Comparison of ENCODE assay signal across 7 cellular contexts in genomic region chr14:101876539-101876938, GRCh38.
DNase-seq lines count a peak whose midpoint lies in the region; ATAC-seq and TF ChIP-seq lines count a peak whose summit lies in the region.

No MANE protein-coding gene starts in this region.

- H3K4me2 ChIP-seq in SU-DHL-6 (ENCODE audit: low read depth, low read length, poor library complexity, severe bottlenecking), result peak overlapping the region; percentile 79
- no peak overlapping the region for H3K4me2 ChIP-seq in GM23338

- peaks cover 49% of the 10 kb centered on the region for H3K4me1 ChIP-seq in muscle layer of colon (ENCODE audit: insufficient read depth, low read length)
- H3K4me1 ChIP-seq in subcutaneous abdominal adipose tissue (ENCODE audit: control insufficient read depth in 5 of 5, insufficient read depth in 5 of 5, low read length in 5 of 5), result peaks cover 6 to 42% (median 35%) of the 10 kb centered on the region in 5 donors
- no peaks in the 10 kb centered on the region for H3K4me1 ChIP-seq in GM23338 (ENCODE audit: insufficient read depth)

- H3K27me3 ChIP-seq in SU-DHL-6 (ENCODE audit: low read length) (no peaks in the 10 kb centered on the region), muscle layer of colon (ENCODE audit: control insufficient read depth in 1 of 2, insufficient read depth in 2 of 2, low read length in 2 of 2) (no peaks in the 10 kb centered on the region), subcutaneous abdominal adipose tissue (ENCODE audit: control insufficient read depth in 5 of 5, insufficient read depth in 4 of 5, low read length in 5 of 5) (no peaks in the 10 kb centered on the region), GM23338 (ENCODE audit: insufficient read depth) (no peaks in the 10 kb centered on the region)

- no peaks in the 10 kb centered on the region for H3K36me3 ChIP-seq in SU-DHL-6 (ENCODE audit: low read length)
- no peaks in the 10 kb centered on the region for H3K36me3 ChIP-seq in muscle layer of colon (ENCODE audit: insufficient read depth, low read length)
- peaks cover 0 to 15% (median 8%) of the 10 kb centered on the region in 5 donors for H3K36me3 ChIP-seq in subcutaneous abdominal adipose tissue (ENCODE audit: control insufficient read depth in 5 of 5, insufficient read depth in 5 of 5, low read length in 5 of 5)
- H3K36me3 ChIP-seq in GM23338 (ENCODE audit: insufficient read depth), result no peaks in the 10 kb centered on the region

- H4K20me1 ChIP-seq in SU-DHL-6 (ENCODE audit: low read depth, low read length) (peaks cover 6% of the 10 kb centered on the region; the same call in 1 of the 2 replicates), GM23338 (replicated peaks; ENCODE audit: insufficient read depth) (peaks cover 38% of the 10 kb centered on the region)

- H3K9me3 Mint-ChIP-seq in GM23338, result no peaks in the 10 kb centered on the region

- H3K9me3 ChIP-seq in SU-DHL-6 (ENCODE audit: insufficient read depth, low read length), result no peaks in the 10 kb centered on the region
- no peaks in the 10 kb centered on the region for H3K9me3 ChIP-seq in muscle layer of colon (ENCODE audit: low read length)
- no peaks in the 10 kb centered on the region for H3K9me3 ChIP-seq in subcutaneous abdominal adipose tissue (ENCODE audit: control insufficient read depth in 5 of 5, low read length in 5 of 5)

- no peak overlapping the region for H3K27ac Mint-ChIP-seq in GM23338

- peaks cover 86% of the 10 kb centered on the region for H3K79me2 ChIP-seq in SU-DHL-6 (ENCODE audit: insufficient read depth, low read length)
- H3K79me2 ChIP-seq in GM23338 (replicated peaks; ENCODE audit: insufficient read depth), result peaks cover 17% of the 10 kb centered on the region; the same call in 1 of the 2 replicates

- TF ChIP-seq CTCF in SU-DHL-6 (IDR thresholded peaks at IDR 0.05; ENCODE audit: insufficient read depth, low read length, poor library complexity, severe bottlenecking), result no peak
- no peak for TF ChIP-seq CTCF in GM23338 (conservative IDR thresholded peaks at IDR 0.05; ENCODE audit: low read depth in 2 of 2)

- H3K27me3 Mint-ChIP-seq in GM23338 (ENCODE audit: insufficient read depth, low read depth, poor library complexity), result no peaks in the 10 kb centered on the region

- H2AFZ ChIP-seq in SU-DHL-6 (ENCODE audit: low read depth, low read length, severe bottlenecking) (no peak overlapping the region), GM23338 (no peak overlapping the region)

- H3K27ac ChIP-seq in SU-DHL-6 (ENCODE audit: low read depth, low read length) (peak overlapping the region; percentile 95), muscle layer of colon (ENCODE audit: low read depth, low read length) (peak overlapping the region; percentile 27), subcutaneous abdominal adipose tissue (ENCODE audit: low read depth, low read length) (peak overlapping the region; percentile 21), GM23338 (ENCODE audit: low read depth) (no peak overlapping the region)

- no peaks in the 10 kb centered on the region for H3K4me1 Mint-ChIP-seq in GM23338

- H3K9me2 ChIP-seq in SU-DHL-6 (replicated peaks; ENCODE audit: insufficient read depth, low read length), result no peaks in the 10 kb centered on the region
- no peaks in the 10 kb centered on the region for H3K9me2 ChIP-seq in GM23338 (ENCODE audit: insufficient read depth)

- H3K9ac ChIP-seq in SU-DHL-6 (ENCODE audit: low read length) (peak overlapping the region; percentile 51; the same call in 1 of the 2 replicates), muscle layer of colon (ENCODE audit: low read length) (no peak overlapping the region), subcutaneous abdominal adipose tissue (ENCODE audit: low read length in 5 of 5) (peak overlapping the region in 1 of 5 donors; percentile 63)

- H3K4me3 Mint-ChIP-seq in GM23338, result no peak overlapping the region

- H3F3A ChIP-seq in SU-DHL-6 (ENCODE audit: insufficient read depth) (peaks cover 32% of the 10 kb centered on the region), GM23338 (replicated peaks; ENCODE audit: low read depth) (no peaks in the 10 kb centered on the region)

- ATAC-seq in HG03135 (IDR thresholded peaks at IDR 0.05; ENCODE audit: unreplicated experiment) (peak; percentile 79), GM23338 (no peak)

- no peaks in the 10 kb centered on the region for H3K36me3 Mint-ChIP-seq in GM23338 (ENCODE audit: low read depth)

- H3K4me3 ChIP-seq in SU-DHL-6 (ENCODE audit: insufficient read depth, low read length, poor library complexity, severe bottlenecking), result no peak overlapping the region
- H3K4me3 ChIP-seq in muscle layer of colon (ENCODE audit: low read depth in 1 of 2, low read length in 2 of 2), result no peak overlapping the region
- H3K4me3 ChIP-seq in subcutaneous abdominal adipose tissue (ENCODE audit: low read depth in 1 of 5, low read length in 5 of 5), result no peak overlapping the region
- no peak overlapping the region for H3K4me3 ChIP-seq in GM23338

- DNase-seq in GM19238 (ENCODE audit: insufficient read length, low spot score), result peak; percentile 63
- DNase-seq in activated naive CD8-positive, alpha-beta T cell treated with anti-CD3 and anti-CD28 coated beads, Interleukin-2, amount 50 U/mL, for 16 hours (ENCODE audit: low read depth, low spot score), result peak; percentile 38
- DNase-seq in GM23338 (ENCODE audit: low spot score), result no peak

TF ChIP-seq in GM23338, 12 proteins besides CTCF, POLR2A, EP300 and RAD21:
- TF ChIP-seq STAT1 (IDR thresholded peaks at IDR 0.05; ENCODE audit: unreplicated experiment) (no peak), EZH2phosphoT487 (IDR thresholded peaks at IDR 0.05; ENCODE audit: unreplicated experiment) (no peak), EZH2 (IDR thresholded peaks at IDR 0.05; ENCODE audit: low read depth, unreplicated experiment) (no peak)
